In the genomic region with DNA sequence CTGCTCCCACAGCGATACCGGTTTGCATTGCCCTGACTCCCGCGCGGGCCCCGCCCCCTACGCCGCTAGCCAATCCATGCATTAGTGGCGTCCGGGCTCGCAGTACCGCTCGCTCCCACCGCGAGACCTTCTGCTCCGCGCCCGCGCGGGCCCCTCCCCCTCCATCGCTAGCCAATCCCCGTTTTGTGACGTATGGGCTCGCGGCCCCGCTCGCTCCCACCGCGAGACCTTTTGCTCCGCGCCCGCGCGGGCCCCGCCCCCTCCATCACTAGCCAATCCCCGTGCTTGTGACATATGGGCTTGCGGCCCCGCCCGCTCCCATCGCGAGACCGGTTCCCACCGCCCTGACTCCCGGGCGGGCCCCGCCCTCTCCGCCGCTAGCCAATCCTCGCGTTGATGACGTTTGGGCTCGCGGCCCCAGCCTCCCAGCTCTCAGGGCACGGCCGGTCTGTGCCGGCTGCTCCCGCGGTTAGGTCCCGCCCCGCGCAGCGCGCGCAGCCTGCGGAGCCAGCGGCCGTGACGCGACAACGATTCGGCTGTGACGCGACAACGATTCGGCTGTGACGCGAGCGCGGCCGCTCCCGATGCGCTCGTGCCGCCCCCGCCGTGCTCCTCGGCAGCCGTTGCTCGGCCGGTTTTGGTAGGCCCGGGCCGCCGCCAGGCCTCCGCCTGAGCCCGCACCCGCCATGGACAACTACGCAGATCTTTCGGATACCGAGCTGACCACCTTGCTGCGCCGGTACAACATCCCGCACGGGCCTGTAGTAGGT, we compare ENCODE assay signal across 8 cellular contexts.
A peak's percentile ranks its signal among the peaks of the same experiment; 100 is the strongest.
DNase-seq lines count a peak whose midpoint lies in the region; ATAC-seq, FAIRE-seq and TF ChIP-seq lines count a peak whose summit lies in the region.

A gene (plus strand): TSS at position 497 of the 770 bp plus-strand sequence. CDS start 190 bp downstream, at position 687.

- ATAC-seq in GM18505 (IDR thresholded peaks at IDR 0.05; ENCODE audit: unreplicated experiment) (peak; percentile 75), HG02973 (IDR thresholded peaks at IDR 0.05; ENCODE audit: unreplicated experiment) (peak; percentile 77)

- peak; percentile 66 for TF ChIP-seq POLR2A in GM18505 (IDR thresholded peaks at IDR 0.05; ENCODE audit: borderline replicate concordance, extremely low read depth, insufficient read depth, insufficient read length)

- no peak for TF ChIP-seq CTCF in D721Med (IDR thresholded peaks at IDR 0.05; ENCODE audit: insufficient read depth, missing control alignments)

- DNase-seq in NCI-H2029 treated with DMSO at 0.1 percent for 48 hours (lab: John Stamatoyannopoulos, UW) (peak; percentile 95), T-helper 9 cell (peak; percentile 89), astrocyte of the hippocampus (ENCODE audit: low read depth, low spot score) (peak; percentile 98), hepatic stellate cell (ENCODE audit: low spot score) (peak; percentile 84), retina (peak; percentile 96), D721Med (ENCODE audit: insufficient read length, low spot score) (no peak)

- FAIRE-seq in D721Med (lab: Jason Lieb, UNC): no peak
